ENCODE assay signal across 8 cellular contexts in the genomic region with DNA sequence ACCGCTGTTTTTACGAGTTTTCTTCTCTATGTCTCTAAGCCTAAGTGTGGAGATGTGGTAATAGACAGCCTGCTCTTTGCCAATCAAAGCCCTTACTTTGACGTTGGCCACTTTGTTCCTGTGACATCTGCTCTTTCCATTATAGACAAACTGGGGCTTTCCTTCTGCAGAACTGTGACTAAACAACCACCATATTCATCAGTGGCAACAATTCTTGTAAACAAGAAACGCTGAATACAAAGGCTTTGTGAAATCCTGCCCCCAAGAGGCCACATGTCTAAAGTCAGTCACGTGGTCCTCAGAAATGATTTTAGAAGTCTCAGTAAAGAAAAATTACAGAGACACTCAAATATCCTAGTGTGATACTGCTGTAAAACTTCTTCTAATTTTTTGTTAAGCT. TPM values are rescaled to one million over a fixed set of nuclear protein-coding genes. Genes with fewer than 3 reads are reported as not detected.
A peak's percentile ranks its signal among the peaks of the same experiment; 100 is the strongest.
DNase-seq lines count a peak whose midpoint lies in the region; ATAC-seq, FAIRE-seq and TF ChIP-seq lines count a peak whose summit lies in the region.

No MANE protein-coding gene starts in this region.

- peak in 1 of 2 donors; percentile 10 for TF ChIP-seq POLR2A in tibial nerve (IDR thresholded peaks at IDR 0.05)

- H3K27ac Mint-ChIP-seq in central memory CD8-positive, alpha-beta T cell (ENCODE audit: low read depth) = no peak overlapping the region

- H3K36me3 ChIP-seq in OCI-LY3 (replicated peaks; ENCODE audit: low read depth, low read length) (peaks cover 9% of the 10 kb centered on the region), lower lobe of right lung (no peaks in the 10 kb centered on the region), tibial nerve (no peaks in the 10 kb centered on the region)

- H3K4me3 ChIP-seq in OCI-LY3 (ENCODE audit: low read length) = peak overlapping the region; percentile 36; the same call in 1 of the 2 replicates
- H3K4me3 ChIP-seq in lower lobe of right lung = no peak overlapping the region
- no peak overlapping the region for H3K4me3 ChIP-seq in tibial nerve

- no peak overlapping the region for H3K27ac ChIP-seq in OCI-LY3 (ENCODE audit: low read length)
- H3K27ac ChIP-seq in lower lobe of right lung = no peak overlapping the region
- peak overlapping the region; percentile 9 to 76 (median 42) for H3K27ac ChIP-seq in tibial nerve

- WGBS in tibial nerve, 2 donors = 18 to 22% methylated on average over 5 of the region's 5 CpGs

- H3K4me2 ChIP-seq in OCI-LY3 (ENCODE audit: low read length) = peak overlapping the region; percentile 64

- no peaks in the 10 kb centered on the region for H4K20me1 ChIP-seq in OCI-LY3 (ENCODE audit: insufficient read depth, low read length)

- peak overlapping the region; percentile 64 for H2AFZ ChIP-seq in OCI-LY3 (ENCODE audit: low read depth, low read length)

- no peaks in the 10 kb centered on the region for H3K36me3 Mint-ChIP-seq in central memory CD8-positive, alpha-beta T cell (ENCODE audit: insufficient read depth)

- DNase-seq in D721Med (ENCODE audit: insufficient read length, low spot score) (no peak), lower lobe of right lung (no peak), tibial nerve (ENCODE audit: low spot score in 2 of 2) (peak in 1 of 2 donors; percentile 22), posterior vena cava (ENCODE audit: low spot score) (no peak)
- no peak for DNase-seq in central memory CD8-positive, alpha-beta T cell (ENCODE audit: low spot score in 2 of 2)

- FAIRE-seq in D721Med (lab: Jason Lieb, UNC) = no peak

- H3K27me3 Mint-ChIP-seq in central memory CD8-positive, alpha-beta T cell = peaks cover 33% of the 10 kb centered on the region

- H3K9me3 ChIP-seq in OCI-LY3 (ENCODE audit: insufficient read depth, low read length) = no peaks in the 10 kb centered on the region
- no peaks in the 10 kb centered on the region for H3K9me3 ChIP-seq in lower lobe of right lung
- H3K9me3 ChIP-seq in tibial nerve = no peaks in the 10 kb centered on the region

- TF ChIP-seq EP300 in tibial nerve (IDR thresholded peaks at IDR 0.05) = peak; percentile 19 to 78

- H3K4me1 ChIP-seq in OCI-LY3 (ENCODE audit: low read length) (peaks cover 25% of the 10 kb centered on the region), lower lobe of right lung (peaks cover 13% of the 10 kb centered on the region), tibial nerve (peaks cover 0 to 63% (median 17%) of the 10 kb centered on the region in 4 donors)

- peak overlapping the region; percentile 39 for H3K9ac ChIP-seq in OCI-LY3 (ENCODE audit: low read length)

- peak; percentile 68 for ATAC-seq in GM18870 (IDR thresholded peaks at IDR 0.05; ENCODE audit: unreplicated experiment)
- peak; percentile 90 for ATAC-seq in HG03135 (IDR thresholded peaks at IDR 0.05; ENCODE audit: unreplicated experiment)
- peak; percentile 76 for ATAC-seq in central memory CD8-positive, alpha-beta T cell (replicated peaks; ENCODE audit: extremely low read depth, poor library complexity, severe bottlenecking)
- ATAC-seq in lower lobe of right lung = peak; percentile 32 to 53

- H3K4me3 Mint-ChIP-seq in central memory CD8-positive, alpha-beta T cell = no peak overlapping the region

- H3K4me1 Mint-ChIP-seq in central memory CD8-positive, alpha-beta T cell = peaks cover 5% of the 10 kb centered on the region

- intact Hi-C loops in lower lobe of right lung (cut with DNase I) (no loop called here), posterior vena cava (cut with DNase I) (loop anchor here (10.0 kb wide), 3 partner anchors 128 to 628 kb away; partner anchors contain the start of gene MET (in 2 of the 2))

- H3K9me3 Mint-ChIP-seq in central memory CD8-positive, alpha-beta T cell = no peaks in the 10 kb centered on the region

- TF ChIP-seq CTCF in D721Med (IDR thresholded peaks at IDR 0.05; ENCODE audit: insufficient read depth, missing control alignments) = peak; percentile 50
- peak; percentile 76 for TF ChIP-seq CTCF in OCI-LY3 (IDR thresholded peaks at IDR 0.05; ENCODE audit: low read depth, low read length)
- TF ChIP-seq CTCF in lower lobe of right lung (IDR thresholded peaks at IDR 0.05) = peak; percentile 42
- TF ChIP-seq CTCF in tibial nerve (IDR thresholded peaks at IDR 0.05) = peak; percentile 33 to 63 (median 56)

- no peaks in the 10 kb centered on the region for H3K27me3 ChIP-seq in OCI-LY3 (ENCODE audit: low read depth, low read length)
- no peaks in the 10 kb centered on the region for H3K27me3 ChIP-seq in lower lobe of right lung (ENCODE audit: low read depth)
- no peaks in the 10 kb centered on the region for H3K27me3 ChIP-seq in tibial nerve

- no peaks in the 10 kb centered on the region for H3K79me2 ChIP-seq in OCI-LY3 (ENCODE audit: low read length)

RNA-seq across cellular contexts. Expression of gene CAPZA2, which starts 59.6 kb away (rescaled TPM):
- total RNA-seq in lower lobe of right lung (261 TPM), tibial nerve (100 to 1,000 TPM in 2 of 4 donors, 10 to 100 TPM in 2; 55.5 to 127 (median 99.2) TPM), posterior vena cava (100 to 1,000 TPM; 373 to 402 TPM)

Comparison
In these comparisons a context has a peak if more than half of its experiments do, and no peak if none do; other contexts are left out.
1. H3K27ac ChIP-seq: peak in tibial nerve (4 of 4); none in OCI-LY3 (single experiment) and lower lobe of right lung (single experiment).
2. Peak in every context shown above with its lines, with median percentiles within 50 percentile points of each other: CTCF ChIP-seq and ATAC-seq.